In the genomic region with DNA sequence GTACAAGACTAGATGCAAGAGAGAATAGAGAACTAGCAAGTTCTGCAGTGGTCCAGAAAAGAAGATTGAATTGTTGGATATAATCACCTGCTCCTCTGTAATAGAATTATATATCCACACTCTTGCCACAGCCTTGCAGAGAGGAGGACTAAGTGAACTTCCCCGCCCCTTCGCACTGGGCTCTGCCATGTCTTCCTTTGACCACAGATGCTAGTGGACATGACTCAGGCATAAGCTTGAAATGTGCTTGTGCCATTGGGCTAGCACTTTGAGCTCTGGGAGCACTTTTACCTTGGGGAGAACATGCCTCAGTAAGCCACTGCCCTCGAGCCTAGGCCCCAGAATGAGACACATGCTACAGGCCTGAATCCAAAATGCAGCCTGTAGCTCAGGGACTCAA, we compare ENCODE assay signal across 30 cellular contexts.
"Had no signal": no experiment of that assay in that cellular context is flagged by ENCODE, and none has a peak within 500 bp of the region (broad histone marks: within the 10 kb centered on the region; RNA-seq: fewer than 3 reads in every experiment).

No MANE protein-coding gene starts in this region.

- H3K27ac ChIP-seq: breast epithelium, foreskin keratinocyte, heart right ventricle, left lung, lower lobe of right lung, pancreas, prostate gland, sigmoid colon, suprapubic skin, tibial artery had no signal

- H3K4me3 Mint-ChIP-seq: activated CD8-positive, alpha-beta T cell treated with anti-CD3 and anti-CD28 coated beads for 36 hours; activated naive CD4-positive, alpha-beta T cell treated with anti-CD3 and anti-CD28 coated beads, Interleukin-2, amount 50 U/mL, for 24 hours; activated naive CD8-positive, alpha-beta T cell treated with anti-CD3 and anti-CD28 coated beads, Interleukin-2, amount 50 U/mL, for 24 hours; nephron progenitor cell; T-helper 2 cell treated with Interferon-gamma antibody and Interleukin-4, amounts not matched to agents 5 μg/mL and 100 μg/mL, for 36 hours had no signal

- H3K27me3 ChIP-seq: breast epithelium, foreskin keratinocyte, heart right ventricle, left lung, pancreas, sigmoid colon, suprapubic skin, tibial artery had no signal

- H3K36me3 Mint-ChIP-seq: activated naive CD4-positive, alpha-beta T cell treated with anti-CD3 and anti-CD28 coated beads, Interleukin-2, amount 50 U/mL, for 24 hours had no signal

- H3K4me3 ChIP-seq: breast epithelium, heart right ventricle, left lung, lower lobe of right lung, mucosa of descending colon, pancreas, prostate gland, sigmoid colon, smooth muscle cell, suprapubic skin, tibial artery had no signal

- H3K9me3 Mint-ChIP-seq: activated CD8-positive, alpha-beta T cell treated with anti-CD3 and anti-CD28 coated beads for 36 hours; activated naive CD4-positive, alpha-beta T cell treated with anti-CD3 and anti-CD28 coated beads, Interleukin-2, amount 50 U/mL, for 24 hours; activated naive CD8-positive, alpha-beta T cell treated with anti-CD3 and anti-CD28 coated beads, Interleukin-2, amount 50 U/mL, for 24 hours; activated T-helper 2 cell treated with anti-CD3 and anti-CD28 coated beads, Interferon-gamma antibody, Interleukin-2, Interleukin-4, amounts not matched to agents 10 μg/mL and 5 μg/mL and 100 μg/mL, durations not matched to agents 14 hours and 24 hours and 36 hours; nephron progenitor cell; T-helper 2 cell treated with Interferon-gamma antibody and Interleukin-4, amounts not matched to agents 5 μg/mL and 100 μg/mL, for 36 hours had no signal

- H3K4me1 ChIP-seq: breast epithelium, left lung, lower lobe of right lung, pancreas, prostate gland, sigmoid colon, suprapubic skin, tibial artery had no signal

- H3K36me3 ChIP-seq: breast epithelium, heart right ventricle, left lung, lower lobe of right lung, pancreas, prostate gland, sigmoid colon, suprapubic skin, tibial artery had no signal

- ATAC-seq: activated CD8-positive, alpha-beta T cell treated with anti-CD3 and anti-CD28 coated beads for 36 hours; activated naive CD8-positive, alpha-beta T cell treated with anti-CD3 and anti-CD28 coated beads, Interleukin-2, amount 50 U/mL, for 24 hours; foreskin keratinocyte; heart right ventricle; left lung; lower lobe of right lung; mucosa of descending colon; pancreas had no signal

- DNase-seq: activated CD4-positive, alpha-beta T cell treated with anti-CD3 and anti-CD28 coated beads, Interleukin-2, amount 50 U/mL, for 1 hour; activated CD4-positive, CD25-positive, alpha-beta regulatory T cell treated with anti-CD3 and anti-CD28 coated beads, Interleukin-2, amount 50 U/mL, for 72 hours; activated CD8-positive, alpha-beta T cell treated with anti-CD3 and anti-CD28 coated beads for 36 hours; activated naive CD8-positive, alpha-beta T cell treated with anti-CD3 and anti-CD28 coated beads, Interleukin-2, amount 50 U/mL, for 24 hours; activated T-cell treated with anti-CD3 and anti-CD28 coated beads, Interleukin-2, amount 50 U/mL, for 48 hours; amygdala; central memory CD4-positive, alpha-beta T cell; foreskin keratinocyte; heart right ventricle; kidney glomerular epithelial cell; left lung; lower lobe of right lung; mucosa of descending colon; nephron progenitor cell; pancreas; retina; sigmoid colon; stimulated activated CD4-positive, alpha-beta T cell treated with anti-CD3 and anti-CD28 coated beads, Interleukin-1b, Interleukin-23, amount 100 ng/mL, for 48 hours; stimulated activated naive CD4-positive, alpha-beta T cell; T-helper 1 cell; tibial artery had no signal

- H3K27ac Mint-ChIP-seq: activated CD8-positive, alpha-beta T cell treated with anti-CD3 and anti-CD28 coated beads for 36 hours; activated naive CD4-positive, alpha-beta T cell treated with anti-CD3 and anti-CD28 coated beads, Interleukin-2, amount 50 U/mL, for 24 hours; activated naive CD8-positive, alpha-beta T cell treated with anti-CD3 and anti-CD28 coated beads, Interleukin-2, amount 50 U/mL, for 24 hours; activated T-helper 2 cell treated with anti-CD3 and anti-CD28 coated beads, Interferon-gamma antibody, Interleukin-2, Interleukin-4, amounts not matched to agents 10 μg/mL and 5 μg/mL and 100 μg/mL, durations not matched to agents 14 hours and 24 hours and 36 hours; nephron progenitor cell; T-helper 2 cell treated with Interferon-gamma antibody and Interleukin-4, amounts not matched to agents 5 μg/mL and 100 μg/mL, for 36 hours had no signal

- H3K27me3 Mint-ChIP-seq: activated CD8-positive, alpha-beta T cell treated with anti-CD3 and anti-CD28 coated beads for 36 hours; activated naive CD4-positive, alpha-beta T cell treated with anti-CD3 and anti-CD28 coated beads, Interleukin-2, amount 50 U/mL, for 24 hours; activated naive CD8-positive, alpha-beta T cell treated with anti-CD3 and anti-CD28 coated beads, Interleukin-2, amount 50 U/mL, for 24 hours had no signal

- H3K4me2 ChIP-seq: smooth muscle cell had no signal

- H3K9me3 ChIP-seq: breast epithelium, heart right ventricle, left lung, lower lobe of right lung, mucosa of descending colon, pancreas, prostate gland, sigmoid colon, suprapubic skin, tibial artery had no signal

- FAIRE-seq: endothelial cell of umbilical vein, pancreas, TTC549 had no signal
